In the genomic region with DNA sequence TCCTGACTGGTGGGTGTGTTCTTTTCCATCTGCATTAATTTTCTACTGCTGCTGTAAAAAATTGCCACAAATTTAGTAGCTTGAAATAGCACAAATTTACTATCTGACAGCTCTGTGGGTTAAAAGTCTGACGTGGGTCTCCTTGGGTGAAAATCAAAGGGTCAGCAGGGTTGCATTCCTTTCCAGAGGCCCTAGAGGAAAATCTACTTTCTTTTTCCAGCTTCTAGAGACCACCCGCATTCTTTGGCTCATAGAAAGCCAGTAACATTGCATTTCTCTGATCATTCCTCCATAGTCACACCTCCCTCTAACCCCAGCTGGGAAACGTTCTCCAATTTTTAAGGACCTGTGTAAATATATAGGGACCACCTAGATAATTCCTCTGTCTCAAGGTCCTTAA, we compare ENCODE assay signal across 30 cellular contexts.
"Had no signal": no experiment of that assay in that cellular context is flagged by ENCODE, and none has a peak within 500 bp of the region (broad histone marks: within the 10 kb centered on the region; RNA-seq: fewer than 3 reads in every experiment).

No MANE protein-coding gene starts in this region.

- H3K4me1 Mint-ChIP-seq: naive thymus-derived CD4-positive, alpha-beta T cell; stimulated activated naive B cell treated with anti-CD40 and anti-IgM and Interleukin-4, amounts not matched to agents 10 μg/mL and 1 μg/mL and 100 μg/mL, for 72 hours had no signal

- H3K4me3 ChIP-seq: left lung, lower lobe of right lung, mucosa of descending colon, psoas muscle, right atrium auricular region, right lobe of liver, skin epidermis, stomach, testis, thyroid gland, transverse colon, upper lobe of right lung had no signal

- H3K4me3 Mint-ChIP-seq: naive thymus-derived CD4-positive, alpha-beta T cell; natural killer cell treated with Interleukin-12 subunit alpha and Interleukin-12 subunit beta and Interleukin-15 and Interleukin-18, amount 100 ng/mL, for 72 hours; neural crest cell; stimulated activated naive B cell treated with anti-CD40 and anti-IgM and Interleukin-4, amounts not matched to agents 10 μg/mL and 1 μg/mL and 100 μg/mL, for 72 hours had no signal

- H3K4me1 ChIP-seq: left lung, lower lobe of right lung, right atrium auricular region, right lobe of liver, stomach, upper lobe of right lung had no signal

- H3K27ac ChIP-seq: left lung, lower lobe of right lung, neutrophil, parathyroid adenoma, psoas muscle, right atrium auricular region, right lobe of liver, skin epidermis, stomach, testis, thyroid gland, transverse colon, upper lobe of right lung had no signal

- H2AFZ ChIP-seq: parathyroid adenoma had no signal

- H3K36me3 Mint-ChIP-seq: naive thymus-derived CD4-positive, alpha-beta T cell; natural killer cell treated with Interleukin-12 subunit alpha and Interleukin-12 subunit beta and Interleukin-15 and Interleukin-18, amount 100 ng/mL, for 72 hours; stimulated activated naive B cell treated with anti-CD40 and anti-IgM and Interleukin-4, amounts not matched to agents 10 μg/mL and 1 μg/mL and 100 μg/mL, for 72 hours had no signal

- H3K27me3 ChIP-seq: left lung, right atrium auricular region, right lobe of liver, stomach, testis, thyroid gland, transverse colon, upper lobe of right lung had no signal

- H3K9me3 Mint-ChIP-seq: naive thymus-derived CD4-positive, alpha-beta T cell; natural killer cell treated with Interleukin-12 subunit alpha and Interleukin-12 subunit beta and Interleukin-15 and Interleukin-18, amount 100 ng/mL, for 72 hours; stimulated activated naive B cell treated with anti-CD40 and anti-IgM and Interleukin-4, amounts not matched to agents 10 μg/mL and 1 μg/mL and 100 μg/mL, for 72 hours had no signal

- H3K79me2 ChIP-seq: parathyroid adenoma had no signal

- DNase-seq: hippocampal formation; kidney glomerular epithelial cell; left cardiac atrium; left lung; lower lobe of right lung; mammary epithelial cell; mesenchymal stem cell; midbrain; mucosa of descending colon; naive thymus-derived CD4-positive, alpha-beta T cell; occipital lobe; psoas muscle; right lobe of liver; stimulated activated CD4-positive, alpha-beta T cell treated with anti-CD3 and anti-CD28 coated beads, Interleukin-12 subunit alpha, Interleukin-12 subunit beta, amount 100 ng/mL, for 4 hours; stimulated activated CD4-positive, alpha-beta T cell treated with anti-CD3 and anti-CD28 coated beads, Interleukin-15, amount 100 ng/mL, for 24 hours; stimulated activated CD4-positive, alpha-beta T cell treated with anti-CD3 and anti-CD28 coated beads, Interleukin-2, amount 100 ng/mL, for 24 hours; stimulated activated CD4-positive, alpha-beta T cell treated with anti-CD3 and anti-CD28 coated beads, Interleukin-4, amount 100 ng/mL, for 1 hour; stimulated activated naive B cell treated with anti-CD40 and anti-IgM and Interleukin-4, amounts not matched to agents 10 μg/mL and 1 μg/mL and 100 μg/mL, for 72 hours; stimulated activated naive CD8-positive, alpha-beta T cell treated with anti-CD3 and anti-CD28 coated beads, Interleukin-15, Interleukin-2, amounts not matched to agents 100 U/mL and 50 U/mL, for 24 hours; stomach; testis; thyroid gland; transverse colon; upper lobe of right lung had no signal

- H3K36me3 ChIP-seq: left lung, lower lobe of right lung, neutrophil, right atrium auricular region, right lobe of liver, stomach, thyroid gland, transverse colon, upper lobe of right lung had no signal

- H3K9me3 ChIP-seq: left lung, lower lobe of right lung, mucosa of descending colon, neutrophil, psoas muscle, right atrium auricular region, right lobe of liver, stomach, testis, thyroid gland, transverse colon, upper lobe of right lung had no signal

- H3K9ac ChIP-seq: parathyroid adenoma had no signal

- H3K27me3 Mint-ChIP-seq: naive thymus-derived CD4-positive, alpha-beta T cell had no signal

- H3K27ac Mint-ChIP-seq: naive thymus-derived CD4-positive, alpha-beta T cell; natural killer cell treated with Interleukin-12 subunit alpha and Interleukin-12 subunit beta and Interleukin-15 and Interleukin-18, amount 100 ng/mL, for 72 hours; stimulated activated naive B cell treated with anti-CD40 and anti-IgM and Interleukin-4, amounts not matched to agents 10 μg/mL and 1 μg/mL and 100 μg/mL, for 72 hours had no signal
